14 cellular contexts compared by ENCODE assay signal in genomic region chr1:225711236-225711937, GRCh38. TPM values are rescaled to one million over a fixed set of nuclear protein-coding genes. Genes with fewer than 3 reads are reported as not detected.
"Had no signal": no experiment of that assay in that cellular context is flagged by ENCODE, and none has a peak within 500 bp of the region (broad histone marks: within the 10 kb centered on the region; RNA-seq: fewer than 3 reads in every experiment).

No MANE protein-coding gene starts in this region.

- H3K4me1 Mint-ChIP-seq: activated CD4-positive, alpha-beta memory T cell treated with anti-CD3 and anti-CD28 coated beads, Interleukin-2, amount 10 ng/mL, durations not matched to agents 7 days and 5 days; activated CD4-positive, alpha-beta T cell treated with anti-CD3 and anti-CD28 coated beads for 36 hours; neural crest cell; stimulated activated naive CD8-positive, alpha-beta T cell treated with anti-CD3 and anti-CD28 coated beads, Interleukin-15, amount 100 ng/mL, for 72 hours had no signal

- H3K4me3 ChIP-seq: cardiac muscle cell, heart left ventricle, ovary, thoracic aorta had no signal

- H3K27me3 Mint-ChIP-seq: activated CD4-positive, alpha-beta memory T cell treated with anti-CD3 and anti-CD28 coated beads, Interleukin-2, amount 10 ng/mL, durations not matched to agents 7 days and 5 days; activated CD4-positive, alpha-beta T cell treated with anti-CD3 and anti-CD28 coated beads for 36 hours; stimulated activated naive CD8-positive, alpha-beta T cell treated with anti-CD3 and anti-CD28 coated beads, Interleukin-15, amount 100 ng/mL, for 72 hours had no signal

- DNase-seq: activated CD4-positive, alpha-beta memory T cell treated with anti-CD3 and anti-CD28 coated beads, Interleukin-2, amount 10 ng/mL, durations not matched to agents 7 days and 5 days; activated CD4-positive, alpha-beta T cell treated with anti-CD3 and anti-CD28 coated beads for 36 hours; activated CD8-positive, alpha-beta memory T cell treated with anti-CD3 and anti-CD28 coated beads, Interleukin-2, amount 50 U/mL, for 4 hours; heart left ventricle; left ventricle myocardium superior; ovary; stimulated activated CD4-positive, alpha-beta T cell treated with anti-CD3 and anti-CD28 coated beads, Interleukin-15, amount 100 ng/mL, for 24 hours; stimulated activated CD4-positive, alpha-beta T cell treated with anti-CD3 and anti-CD28 coated beads, Interleukin-4, amount 100 ng/mL, for 4 hours; stimulated activated naive CD8-positive, alpha-beta T cell treated with anti-CD3 and anti-CD28 coated beads, Interleukin-15, amount 100 ng/mL, for 72 hours had no signal

- H3K27ac ChIP-seq: cardiac muscle cell, foreskin keratinocyte, heart left ventricle, ovary, thoracic aorta, VCaP had no signal

- H3K36me3 ChIP-seq: cardiac muscle cell, heart left ventricle, ovary, thoracic aorta had no signal

- H3K27me3 ChIP-seq: cardiac muscle cell, foreskin keratinocyte, heart left ventricle, ovary had no signal

- H3K9me3 ChIP-seq: heart left ventricle, ovary, thoracic aorta had no signal

- H3K9me3 Mint-ChIP-seq: activated CD4-positive, alpha-beta memory T cell treated with anti-CD3 and anti-CD28 coated beads, Interleukin-2, amount 10 ng/mL, durations not matched to agents 7 days and 5 days; stimulated activated naive CD8-positive, alpha-beta T cell treated with anti-CD3 and anti-CD28 coated beads, Interleukin-15, amount 100 ng/mL, for 72 hours had no signal

- H3K4me3 Mint-ChIP-seq: activated CD4-positive, alpha-beta memory T cell treated with anti-CD3 and anti-CD28 coated beads, Interleukin-2, amount 10 ng/mL, durations not matched to agents 7 days and 5 days; activated CD4-positive, alpha-beta T cell treated with anti-CD3 and anti-CD28 coated beads for 36 hours; neural crest cell; stimulated activated naive CD8-positive, alpha-beta T cell treated with anti-CD3 and anti-CD28 coated beads, Interleukin-15, amount 100 ng/mL, for 72 hours had no signal

- ATAC-seq: activated CD4-positive, alpha-beta T cell treated with anti-CD3 and anti-CD28 coated beads for 36 hours; heart left ventricle; left ventricle myocardium superior; stimulated activated naive CD8-positive, alpha-beta T cell treated with anti-CD3 and anti-CD28 coated beads, Interleukin-15, amount 100 ng/mL, for 72 hours had no signal

- H3K4me1 ChIP-seq: heart left ventricle had no signal

- H3K27ac Mint-ChIP-seq: activated CD4-positive, alpha-beta memory T cell treated with anti-CD3 and anti-CD28 coated beads, Interleukin-2, amount 10 ng/mL, durations not matched to agents 7 days and 5 days; activated CD4-positive, alpha-beta T cell treated with anti-CD3 and anti-CD28 coated beads for 36 hours; stimulated activated naive CD8-positive, alpha-beta T cell treated with anti-CD3 and anti-CD28 coated beads, Interleukin-15, amount 100 ng/mL, for 72 hours had no signal

RNA-seq across cellular contexts. Expression of gene ENAH, which starts 58.5 kb away (rescaled TPM):
- total RNA-seq: activated CD4-positive, alpha-beta memory T cell treated with anti-CD3 and anti-CD28 coated beads, Interleukin-2, amount 10 ng/mL, durations not matched to agents 7 days and 5 days had no signal
